11 cellular contexts compared by ENCODE assay signal in the genomic region with DNA sequence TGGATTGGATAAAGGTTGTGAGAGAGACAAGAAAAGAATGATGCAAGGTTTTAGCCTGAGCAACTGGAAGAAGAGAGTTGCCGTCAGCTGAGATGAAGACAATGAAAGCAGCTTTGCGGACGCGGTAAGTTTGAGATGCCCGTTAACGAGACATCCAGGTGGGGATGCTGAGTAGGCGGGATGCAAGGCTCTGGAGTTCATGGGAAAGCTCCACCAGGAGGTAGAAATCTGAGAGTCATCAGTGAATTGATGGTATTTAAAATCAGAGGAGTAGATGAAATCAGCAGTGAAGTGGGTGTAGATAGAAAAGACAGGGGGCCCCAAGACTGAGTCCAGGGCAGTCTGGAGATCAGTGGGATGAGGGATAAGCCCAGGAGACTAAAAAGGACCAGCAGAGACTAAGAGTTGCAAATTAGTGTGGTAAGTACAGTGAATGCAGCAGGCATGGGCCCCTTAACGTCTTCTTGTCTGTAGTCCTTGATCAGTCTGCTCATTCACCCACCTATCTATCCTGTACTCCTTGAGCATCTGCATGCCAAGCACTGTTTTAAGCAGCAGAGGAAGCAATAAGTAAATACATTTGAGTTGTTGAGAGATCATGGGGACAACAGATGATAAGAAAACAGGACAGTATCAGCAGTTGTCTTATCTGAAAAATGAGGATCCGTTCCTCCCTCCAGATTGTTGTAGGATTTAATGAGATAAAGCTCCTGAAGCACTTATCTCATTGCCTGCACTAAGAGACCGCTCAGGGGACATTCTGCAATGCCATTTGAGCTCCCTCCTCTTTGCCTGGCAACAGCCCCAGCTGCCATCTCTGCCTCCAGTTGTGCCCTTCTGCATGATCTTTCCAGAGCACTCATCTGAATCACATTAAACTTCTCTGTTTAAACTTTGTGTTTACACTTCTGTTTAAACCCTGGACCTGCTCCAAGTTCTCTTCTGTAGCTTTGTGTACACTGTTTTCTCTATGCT.
DNase-seq lines count a peak whose midpoint lies in the region; ATAC-seq and TF ChIP-seq lines count a peak whose summit lies in the region.
"Had no signal": no experiment of that assay in that cellular context is flagged by ENCODE, and none has a peak within 500 bp of the region (broad histone marks: within the 10 kb centered on the region; RNA-seq: fewer than 3 reads in every experiment).

No MANE protein-coding gene starts in this region.

- no peak for TF ChIP-seq CTCF in foreskin fibroblast (IDR thresholded peaks at IDR 0.05; ENCODE audit: low read depth, low read length)
- no peak for TF ChIP-seq CTCF in GM10248 (IDR thresholded peaks at IDR 0.05; ENCODE audit: control extremely low read depth, extremely low read depth, low read depth, missing control alignments)

- peaks cover 50% of the 10 kb centered on the region for H3K4me1 Mint-ChIP-seq in activated CD4-positive, alpha-beta T cell treated with anti-CD3 and anti-CD28 coated beads, Interleukin-2, amount 10 ng/mL, durations not matched to agents 24 days and 14 days
- H3K4me1 Mint-ChIP-seq: memory B cell had no signal

- H3K36me3 Mint-ChIP-seq in activated CD4-positive, alpha-beta T cell treated with anti-CD3 and anti-CD28 coated beads, Interleukin-2, amount 10 ng/mL, durations not matched to agents 24 days and 14 days (ENCODE audit: low read depth), result peaks cover 30% of the 10 kb centered on the region

- H3K4me3 ChIP-seq in foreskin fibroblast (ENCODE audit: low read depth in 1 of 2, low read length in 2 of 2), result no peak overlapping the region

- H3K27me3 Mint-ChIP-seq in activated CD4-positive, alpha-beta T cell treated with anti-CD3 and anti-CD28 coated beads, Interleukin-2, amount 10 ng/mL, durations not matched to agents 24 days and 14 days, result no peaks in the 10 kb centered on the region
- H3K27me3 Mint-ChIP-seq: brain had no signal

- no peak for DNase-seq in activated CD4-positive, alpha-beta T cell treated with anti-CD3 and anti-CD28 coated beads, Interleukin-2, amount 10 ng/mL, durations not matched to agents 24 days and 14 days
- no peak for DNase-seq in activated CD4-positive, alpha-beta T cell treated with anti-CD3 and anti-CD28 coated beads, Interleukin-2, amount 50 U/mL, for 4 hours
- DNase-seq in SHP77 (lab: John Stamatoyannopoulos, UW), result peak; percentile 55 to 67
- DNase-seq in foreskin fibroblast, result peak; percentile 40 to 65
- DNase-seq in KG1 (lab: John Stamatoyannopoulos, UW), result no peak
- no peak for DNase-seq in activated CD8-positive, alpha-beta memory T cell treated with anti-CD3 and anti-CD28 coated beads for 24 hours
- no peak for DNase-seq in GM10248 (ENCODE audit: extremely low spot score)
- DNase-seq: activated CD8-positive, alpha-beta T cell treated with anti-CD3 and anti-CD28 coated beads, Interleukin-2, amount 10 ng/mL, durations not matched to agents 7 days and 5 days had no signal

- ATAC-seq in GM19023 (IDR thresholded peaks at IDR 0.05; ENCODE audit: unreplicated experiment), result no peak
- ATAC-seq: activated CD8-positive, alpha-beta T cell treated with anti-CD3 and anti-CD28 coated beads, Interleukin-2, amount 10 ng/mL, durations not matched to agents 7 days and 5 days had no signal

- H3K9me3 Mint-ChIP-seq in activated CD4-positive, alpha-beta T cell treated with anti-CD3 and anti-CD28 coated beads, Interleukin-2, amount 10 ng/mL, durations not matched to agents 24 days and 14 days, result no peaks in the 10 kb centered on the region
- H3K9me3 Mint-ChIP-seq: memory B cell had no signal

- intact Hi-C loops in activated CD4-positive, alpha-beta T cell treated with anti-CD3 and anti-CD28 coated beads, Interleukin-2, amount 10 ng/mL, durations not matched to agents 24 days and 14 days (cut with micrococcal nuclease), result no loop called here

- POLR2A ChIA-PET in GM10248 (lab: Yijun Ruan, JAX), result no interaction called here

- H3K27ac Mint-ChIP-seq in activated CD4-positive, alpha-beta T cell treated with anti-CD3 and anti-CD28 coated beads, Interleukin-2, amount 10 ng/mL, durations not matched to agents 24 days and 14 days, result peak overlapping the region; percentile 27
- H3K27ac Mint-ChIP-seq: activated CD8-positive, alpha-beta T cell treated with anti-CD3 and anti-CD28 coated beads, Interleukin-2, amount 10 ng/mL, durations not matched to agents 7 days and 5 days; memory B cell had no signal

- CTCF ChIA-PET in GM10248 (lab: Yijun Ruan, JAX), result interaction anchor here (1.0 to 1.7 kb wide), 4 partner anchors 15 to 25 kb away, joined by 3 to 6 read pairs (median 3); no protein-coding TSS in a partner anchor

- no peak overlapping the region for H3K4me3 Mint-ChIP-seq in activated CD4-positive, alpha-beta T cell treated with anti-CD3 and anti-CD28 coated beads, Interleukin-2, amount 10 ng/mL, durations not matched to agents 24 days and 14 days
- H3K4me3 Mint-ChIP-seq: activated CD8-positive, alpha-beta T cell treated with anti-CD3 and anti-CD28 coated beads, Interleukin-2, amount 10 ng/mL, durations not matched to agents 7 days and 5 days; brain; memory B cell had no signal

Comparison
In these comparisons a context has a peak if more than half of its experiments do, and no peak if none do; other contexts are left out.
1. DNase-seq: peak in SHP77 (2 of 2) and foreskin fibroblast (2 of 2); none in activated CD4-positive, alpha-beta T cell treated with anti-CD3 and anti-CD28 coated beads, Interleukin-2, amount 10 ng/mL, durations not matched to agents 24 days and 14 days (single experiment), activated CD4-positive, alpha-beta T cell treated with anti-CD3 and anti-CD28 coated beads, Interleukin-2, amount 50 U/mL, for 4 hours (0 of 2), KG1 (single experiment), activated CD8-positive, alpha-beta memory T cell treated with anti-CD3 and anti-CD28 coated beads for 24 hours (single experiment) and GM10248 (single experiment).